ENCODE assay signal across 11 cellular contexts in genomic region chr3:67635257-67635656, GRCh38. TPM values are rescaled to one million over a fixed set of nuclear protein-coding genes. Genes with fewer than 3 reads are reported as not detected.
DNase-seq lines count a peak whose midpoint lies in the region; ATAC-seq and TF ChIP-seq lines count a peak whose summit lies in the region.
"Had no signal": no experiment of that assay in that cellular context is flagged by ENCODE, and none has a peak within 500 bp of the region (broad histone marks: within the 10 kb centered on the region; RNA-seq: fewer than 3 reads in every experiment).

No MANE protein-coding gene starts in this region.

- no peak overlapping the region for H2BK5ac ChIP-seq in mesendoderm (ENCODE audit: low read length)

- H3K4me1 ChIP-seq in mammary epithelial cell (ENCODE audit: insufficient read depth, low read length), result peaks cover 14% of the 10 kb centered on the region
- no peaks in the 10 kb centered on the region for H3K4me1 ChIP-seq in mesendoderm (ENCODE audit: control insufficient read depth, low read depth, low read length)

- H3K4me2 ChIP-seq in mammary epithelial cell (ENCODE audit: insufficient read depth, low read depth, low read length), result no peak overlapping the region
- no peak overlapping the region for H3K4me2 ChIP-seq in mesendoderm (ENCODE audit: low read length)

- H3K56ac ChIP-seq in mesendoderm (ENCODE audit: low read length), result no peak overlapping the region

- H2AK5ac ChIP-seq in mesendoderm (ENCODE audit: low read length), result no peak overlapping the region

- no peak overlapping the region for H2BK120ac ChIP-seq in mesendoderm (ENCODE audit: low read depth, low read length)

- no peak overlapping the region for H3K23ac ChIP-seq in mesendoderm (ENCODE audit: low read length)

- dilution Hi-C loops in mammary epithelial cell (cut with HindIII; ENCODE audit: low sequenced_read_pairs), result no loop called here

- DNase-seq in Daoy (ENCODE audit: low read depth) (peak; percentile 54), LHCN-M2 (ENCODE audit: low read depth) (peak; percentile 88), mammary epithelial cell (peak; percentile 68), mesendoderm (no peak), NCI-H1694 (lab: John Stamatoyannopoulos, UW) (no peak), left colon (no peak)
- DNase-seq: anterior cingulate cortex; naive B cell; NK-92 treated with Interleukin-12 subunit alpha and Interleukin-12 subunit beta, amount 100 ng/mL, for 24 hours had no signal

- no peak overlapping the region for H4K5ac ChIP-seq in mesendoderm (ENCODE audit: low read length)

- no peak for TF ChIP-seq CTCF in mammary epithelial cell (conservative IDR thresholded peaks at IDR 0.05 in 1 of 2, IDR thresholded peaks at IDR 0.05 in 1 of 2; ENCODE audit: extremely low read depth in 1 of 2, insufficient read depth in 1 of 2, low read depth in 1 of 2, low read length in 2 of 2)

- no peak for ATAC-seq in GM18873 (IDR thresholded peaks at IDR 0.05; ENCODE audit: low FRiP score, unreplicated experiment)
- no peak for ATAC-seq in left colon

- no TSS peak for BruUV-seq in mammary epithelial cell (replicated peaks; lab: Mats Ljungman, UMichigan)

- no peaks in the 10 kb centered on the region for H3K36me3 ChIP-seq in mammary epithelial cell (ENCODE audit: insufficient read depth, low read length)
- no peaks in the 10 kb centered on the region for H3K36me3 ChIP-seq in mesendoderm (ENCODE audit: control insufficient read depth, insufficient read depth, low read length)

- H3K9me3 ChIP-seq in mammary epithelial cell (replicated peaks; ENCODE audit: insufficient read depth, low read length), result no peaks in the 10 kb centered on the region

- no peak overlapping the region for H2AFZ ChIP-seq in mammary epithelial cell (ENCODE audit: low read depth, low read length)

- CTCF ChIA-PET in mammary epithelial cell (lab: Charles Lee; ENCODE audit: low non-redundant PET), result interaction anchor here (0.6 kb wide), 1 partner anchor 91 kb away, joined by 3 read pairs; no protein-coding TSS in a partner anchor

- H3K27me3 ChIP-seq in mammary epithelial cell (ENCODE audit: insufficient read depth, low read length) (no peaks in the 10 kb centered on the region), mesendoderm (ENCODE audit: insufficient read depth, low read length, poor library complexity) (no peaks in the 10 kb centered on the region)

- H3K27ac ChIP-seq in mammary epithelial cell (ENCODE audit: insufficient read depth, low read depth, low read length) (no peak overlapping the region), mesendoderm (ENCODE audit: low read depth, low read length) (no peak overlapping the region)
- H3K27ac ChIP-seq: VCaP had no signal

- no peak overlapping the region for H3K9ac ChIP-seq in mammary epithelial cell (ENCODE audit: insufficient read depth, low read length)
- no peak overlapping the region for H3K9ac ChIP-seq in mesendoderm (ENCODE audit: low read length)

- H2BK15ac ChIP-seq in mesendoderm (replicated peaks; ENCODE audit: low read depth), result no peak overlapping the region

- H3K79me2 ChIP-seq in mammary epithelial cell (ENCODE audit: insufficient read depth, low read length), result peaks cover 77% of the 10 kb centered on the region
- H3K79me2 ChIP-seq in mesendoderm (ENCODE audit: control insufficient read depth, insufficient read depth, low read length), result no peaks in the 10 kb centered on the region

- peaks cover 3% of the 10 kb centered on the region for H3K79me1 ChIP-seq in mesendoderm (ENCODE audit: low read length)

- in situ Hi-C loops in mammary epithelial cell (cut with MboI; ENCODE audit: low sequenced_read_pairs in 2 of 2), result no loop called here

- H3K4me3 ChIP-seq in mammary epithelial cell (replicated peaks in 1 of 3; ENCODE audit: insufficient read depth in 1 of 3, low read depth in 2 of 3, low read length in 3 of 3), result no peak overlapping the region
- H3K4me3 ChIP-seq in mesendoderm (ENCODE audit: low read length), result no peak overlapping the region

- H3K18ac ChIP-seq in mesendoderm (ENCODE audit: low read length), result no peak overlapping the region

- peak overlapping the region; percentile 4 for H3K4ac ChIP-seq in mesendoderm (ENCODE audit: low read depth, low read length)

- H4K20me1 ChIP-seq in mammary epithelial cell (ENCODE audit: insufficient read depth, low read length), result no peaks in the 10 kb centered on the region

- intact Hi-C loops in mammary epithelial cell (cut with micrococcal nuclease), result no loop called here
- intact Hi-C loops in left colon (cut with DNase I, micrococcal nuclease), result no loop called here

- H4K8ac ChIP-seq in mesendoderm (ENCODE audit: low read depth, low read length), result no peak overlapping the region

RNA-seq across cellular contexts. Expression of gene SUCLG2, which starts 19.2 kb away (rescaled TPM):
- 20.3 and 22.1 TPM in 2 replicates for total RNA-seq in Daoy (2014; rRNA removed; shearing (Covaris generic))
- total RNA-seq in LHCN-M2 (2014; rRNA removed), result 107 and 108 TPM in 2 replicates
- polyA plus RNA-seq in LHCN-M2 (2012), result 45.1 TPM
- 10 to 100 TPM; 25.8 to 35.2 TPM for total RNA-seq in mammary epithelial cell
- polyA plus RNA-seq in mammary epithelial cell, result 20.6 TPM
- 15.9 TPM for polyA minus RNA-seq in mammary epithelial cell
- polyA plus RNA-seq in mesendoderm (2013, experiment 1 of 2), result 28.6 TPM
- polyA plus RNA-seq in mesendoderm (2013, experiment 2 of 2), result 28.1 TPM
- total RNA-seq in left colon, result 100 to 1,000 TPM; 210 to 246 TPM

Comparison
In these comparisons a context has a peak if more than half of its experiments do, and no peak if none do; other contexts are left out.
1. DNase-seq: peak in Daoy (single experiment), LHCN-M2 (single experiment) and mammary epithelial cell (single experiment); none in mesendoderm (single experiment), NCI-H1694 (single experiment) and left colon (0 of 2).